22 cellular contexts compared by ENCODE assay signal in the genomic region with DNA sequence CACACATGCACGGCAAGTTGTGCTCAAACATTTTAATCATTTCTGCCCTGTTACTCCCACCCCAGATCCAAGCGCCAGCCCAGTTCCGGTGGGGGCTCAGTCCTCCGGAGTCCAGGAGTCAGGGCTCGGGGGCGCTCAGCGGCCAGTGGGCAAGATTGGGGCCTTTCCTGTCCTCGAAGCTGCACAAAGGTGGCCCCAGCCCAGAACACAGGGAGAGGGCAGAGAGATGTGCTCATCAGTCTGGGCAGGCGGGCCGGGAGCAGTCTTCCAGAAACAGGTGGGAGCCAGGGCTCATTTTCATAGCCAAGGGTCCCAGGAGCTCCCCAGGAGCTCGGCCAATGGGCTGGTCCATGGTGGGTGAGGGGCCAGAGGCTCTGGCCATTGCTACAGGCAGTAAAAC. TPM values are rescaled to one million over a fixed set of nuclear protein-coding genes. Genes with fewer than 3 reads are reported as not detected.
A peak's percentile ranks its signal among the peaks of the same experiment; 100 is the strongest.
DNase-seq lines count a peak whose midpoint lies in the region; ATAC-seq and TF ChIP-seq lines count a peak whose summit lies in the region.
"Had no signal": no experiment of that assay in that cellular context is flagged by ENCODE, and none has a peak within 500 bp of the region (broad histone marks: within the 10 kb centered on the region; RNA-seq: fewer than 3 reads in every experiment).

No MANE protein-coding gene starts in this region.

- H3K4me3 Mint-ChIP-seq in H9 = peak overlapping the region in 1 of 2 experiments; percentile 54; a peak in 1 of 5 replicates
- H3K4me3 Mint-ChIP-seq in central memory CD8-positive, alpha-beta T cell = no peak overlapping the region
- no peak overlapping the region for H3K4me3 Mint-ChIP-seq in stimulated activated effector memory CD8-positive, alpha-beta T cell treated with anti-CD3 and anti-CD28 coated beads, Interleukin-12 subunit alpha, Interleukin-12 subunit beta, amount 100 ng/mL, for 72 hours
- H3K4me3 Mint-ChIP-seq: activated B cell treated with CpG ODN at 0.5 μM for 24 hours; activated CD8-positive, alpha-beta T cell treated with anti-CD3 and anti-CD28 coated beads, Interleukin-2, amount 10 ng/mL, durations not matched to agents 7 days and 5 days; activated naive CD8-positive, alpha-beta T cell; activated T-cell treated with anti-CD3 and anti-CD28 coated beads, Interleukin-2, amount 50 U/mL, for 72 hours; brain; CD8-positive, alpha-beta memory T cell; natural killer cell had no signal

- H3K4me1 Mint-ChIP-seq in H9 = peaks cover 45 to 50% of the 10 kb centered on the region in 2 experiments
- no peaks in the 10 kb centered on the region for H3K4me1 Mint-ChIP-seq in central memory CD8-positive, alpha-beta T cell
- peaks cover under 1% of the 10 kb centered on the region for H3K4me1 Mint-ChIP-seq in stimulated activated effector memory CD8-positive, alpha-beta T cell treated with anti-CD3 and anti-CD28 coated beads, Interleukin-12 subunit alpha, Interleukin-12 subunit beta, amount 100 ng/mL, for 72 hours
- H3K4me1 Mint-ChIP-seq: activated B cell treated with CpG ODN at 0.5 μM for 24 hours, natural killer cell had no signal

- no peak overlapping the region for H2AFZ ChIP-seq in H9 (ENCODE audit: low read length)

- peak overlapping the region; percentile 82 to 97 (median 84); a peak in 5 of 7 replicates for H3K27ac Mint-ChIP-seq in H9
- peak overlapping the region; percentile 59 for H3K27ac Mint-ChIP-seq in central memory CD8-positive, alpha-beta T cell (ENCODE audit: low read depth)
- peak overlapping the region; percentile 23 for H3K27ac Mint-ChIP-seq in stimulated activated effector memory CD8-positive, alpha-beta T cell treated with anti-CD3 and anti-CD28 coated beads, Interleukin-12 subunit alpha, Interleukin-12 subunit beta, amount 100 ng/mL, for 72 hours
- H3K27ac Mint-ChIP-seq: activated B cell treated with CpG ODN at 0.5 μM for 24 hours; activated CD8-positive, alpha-beta T cell treated with anti-CD3 and anti-CD28 coated beads, Interleukin-2, amount 10 ng/mL, durations not matched to agents 7 days and 5 days; activated naive CD8-positive, alpha-beta T cell; activated T-cell treated with anti-CD3 and anti-CD28 coated beads, Interleukin-2, amount 50 U/mL, for 72 hours; natural killer cell had no signal

- no peak overlapping the region for H3K23ac ChIP-seq in H9 (ENCODE audit: insufficient read length, low read depth, low read length)

- H3K4me2 ChIP-seq in H9 (ENCODE audit: insufficient read depth, insufficient read length, low read length) = no peak overlapping the region

- DNase-seq in H9 (no peak), lower lobe of right lung (no peak), COR-L47 (lab: John Stamatoyannopoulos, UW) (no peak), BE2C (no peak)
- no peak for DNase-seq in central memory CD8-positive, alpha-beta T cell (ENCODE audit: low spot score in 2 of 2)
- no peak for DNase-seq in stimulated activated effector memory CD8-positive, alpha-beta T cell treated with anti-CD3 and anti-CD28 coated beads, Interleukin-12 subunit alpha, Interleukin-12 subunit beta, amount 100 ng/mL, for 72 hours (ENCODE audit: low spot score in 2 of 2)
- no peak for DNase-seq in stimulated activated CD8-positive, alpha-beta memory T cell treated with anti-CD3 and anti-CD28 coated beads, Interleukin-4, amount 100 ng/mL, for 48 hours
- DNase-seq: activated B cell treated with CpG ODN at 0.5 μM for 24 hours; activated CD8-positive, alpha-beta T cell treated with anti-CD3 and anti-CD28 coated beads, Interleukin-2, amount 10 ng/mL, durations not matched to agents 7 days and 5 days; activated T-cell treated with anti-CD3 and anti-CD28 coated beads, Interleukin-2, amount 50 U/mL, for 72 hours; CD8-positive, alpha-beta memory T cell; cortex of kidney; natural killer cell; NCI-H1105 treated with DMSO at 0.1 percent for 48 hours; NCI-H526; psoas muscle; SHP77 treated with DMSO at 0.1 percent for 48 hours had no signal

- WGBS in H9 (ENCODE audit: extremely low coverage, insufficient read length, low lambda C conversion rate) = no CpG with 5 or more reads among the region's 11 CpGs

- H3K79me1 ChIP-seq in H9 (ENCODE audit: insufficient read depth, low read depth, low read length, poor library complexity, severe bottlenecking) = peaks cover 5% of the 10 kb centered on the region

- H3K18ac ChIP-seq in H9 (ENCODE audit: insufficient read length, low read depth, low read length) = no peak overlapping the region

- peaks cover 55% of the 10 kb centered on the region for H3K36me3 ChIP-seq in lower lobe of right lung
- H3K36me3 ChIP-seq in BE2C = peaks cover 11% of the 10 kb centered on the region

- peak overlapping the region; percentile 16 for H4K91ac ChIP-seq in H9 (ENCODE audit: insufficient read length, low read depth, low read length)

- H2BK120ac ChIP-seq in H9 (ENCODE audit: low read depth, low read length, poor library complexity, severe bottlenecking) = no peak overlapping the region

- H3K9ac ChIP-seq in H9 (ENCODE audit: extremely low read depth, insufficient read length, low read length) = no peak overlapping the region

- H2AK5ac ChIP-seq in H9 (ENCODE audit: insufficient read length, low read length) = no peak overlapping the region

- H3K36me3 Mint-ChIP-seq in H9 (ENCODE audit: insufficient read depth in 1 of 3, low read depth in 3 of 3) = peaks cover 28 to 50% (median 41%) of the 10 kb centered on the region in 3 experiments
- H3K36me3 Mint-ChIP-seq in central memory CD8-positive, alpha-beta T cell (ENCODE audit: insufficient read depth) = peaks cover 20% of the 10 kb centered on the region
- H3K36me3 Mint-ChIP-seq in stimulated activated effector memory CD8-positive, alpha-beta T cell treated with anti-CD3 and anti-CD28 coated beads, Interleukin-12 subunit alpha, Interleukin-12 subunit beta, amount 100 ng/mL, for 72 hours = peaks cover 10% of the 10 kb centered on the region
- H3K36me3 Mint-ChIP-seq: activated naive CD8-positive, alpha-beta T cell; natural killer cell had no signal

- peaks cover 5% of the 10 kb centered on the region for H3K23me2 ChIP-seq in H9 (ENCODE audit: insufficient read length, low read depth, low read length, poor library complexity, severe bottlenecking)

- no peak overlapping the region for H3K14ac ChIP-seq in H9 (ENCODE audit: insufficient read depth, low read length)

- no peaks in the 10 kb centered on the region for H3K27me3 Mint-ChIP-seq in H9 (ENCODE audit: low read depth)
- no peaks in the 10 kb centered on the region for H3K27me3 Mint-ChIP-seq in central memory CD8-positive, alpha-beta T cell
- H3K27me3 Mint-ChIP-seq: activated B cell treated with CpG ODN at 0.5 μM for 24 hours; activated naive CD8-positive, alpha-beta T cell had no signal

- H3K4ac ChIP-seq in H9 (ENCODE audit: low read depth, low read length) = no peak overlapping the region

- no peaks in the 10 kb centered on the region for H3K9me3 ChIP-seq in H9 (ENCODE audit: control insufficient read depth, low read depth, low read length)
- H3K9me3 ChIP-seq in lower lobe of right lung = no peaks in the 10 kb centered on the region
- H3K9me3 ChIP-seq in BE2C = no peaks in the 10 kb centered on the region
- H3K9me3 ChIP-seq: psoas muscle had no signal

- no peak for ATAC-seq in central memory CD8-positive, alpha-beta T cell (replicated peaks; ENCODE audit: extremely low read depth, poor library complexity, severe bottlenecking)
- ATAC-seq in lower lobe of right lung (no peak), HG03469 (IDR thresholded peaks at IDR 0.05; ENCODE audit: unreplicated experiment) (no peak)
- no peak for ATAC-seq in stimulated activated effector memory CD8-positive, alpha-beta T cell treated with anti-CD3 and anti-CD28 coated beads, Interleukin-12 subunit alpha, Interleukin-12 subunit beta, amount 100 ng/mL, for 72 hours
- ATAC-seq: activated CD8-positive, alpha-beta T cell treated with anti-CD3 and anti-CD28 coated beads, Interleukin-2, amount 10 ng/mL, durations not matched to agents 7 days and 5 days; activated T-cell treated with anti-CD3 and anti-CD28 coated beads, Interleukin-2, amount 50 U/mL, for 72 hours; natural killer cell; psoas muscle had no signal

- intact Hi-C loops in lower lobe of right lung (cut with DNase I) = no loop called here

- H3K9me3 Mint-ChIP-seq in H9 = no peaks in the 10 kb centered on the region; a peak in 1 of 5 replicates
- H3K9me3 Mint-ChIP-seq in central memory CD8-positive, alpha-beta T cell = no peaks in the 10 kb centered on the region
- no peaks in the 10 kb centered on the region for H3K9me3 Mint-ChIP-seq in stimulated activated effector memory CD8-positive, alpha-beta T cell treated with anti-CD3 and anti-CD28 coated beads, Interleukin-12 subunit alpha, Interleukin-12 subunit beta, amount 100 ng/mL, for 72 hours
- H3K9me3 Mint-ChIP-seq: activated B cell treated with CpG ODN at 0.5 μM for 24 hours; activated T-cell treated with anti-CD3 and anti-CD28 coated beads, Interleukin-2, amount 50 U/mL, for 72 hours; CD8-positive, alpha-beta memory T cell; natural killer cell had no signal

- H3K4me1 ChIP-seq in H9 (ENCODE audit: insufficient read depth, low read length) (peaks cover 18% of the 10 kb centered on the region; the same call in 1 of the 2 replicates), lower lobe of right lung (peaks cover 67% of the 10 kb centered on the region), BE2C (peaks cover 31% of the 10 kb centered on the region)

- H3K56ac ChIP-seq in H9 (ENCODE audit: insufficient read length, low read depth, low read length) = no peak overlapping the region

- H2BK15ac ChIP-seq in H9 (ENCODE audit: low read depth, low read length) = no peak overlapping the region

- H2BK12ac ChIP-seq in H9 (ENCODE audit: insufficient read length, low read depth, low read length) = no peak overlapping the region

- H4K5ac ChIP-seq in H9 (ENCODE audit: insufficient read length, low read depth, low read length) = no peak overlapping the region

- H4K8ac ChIP-seq in H9 (replicated peaks; ENCODE audit: insufficient read length, low read depth, low read length) = no peak overlapping the region

- H2BK5ac ChIP-seq in H9 (ENCODE audit: insufficient read length, low read length) = no peak overlapping the region

- no peak overlapping the region for H3K27ac ChIP-seq in H9 (ENCODE audit: insufficient read length, low read depth, low read length)
- H3K27ac ChIP-seq in lower lobe of right lung = peak overlapping the region; percentile 96
- H3K27ac ChIP-seq: psoas muscle had no signal

- H3K4me3 ChIP-seq in lower lobe of right lung (no peak overlapping the region), BE2C (ENCODE audit: low read depth, low read length) (no peak overlapping the region)
- H3K4me3 ChIP-seq: lung, psoas muscle had no signal

- no peak overlapping the region for H3T11ph ChIP-seq in H9 (ENCODE audit: low read length)

- no peak overlapping the region for H2BK20ac ChIP-seq in H9 (ENCODE audit: low read depth, low read length, poor library complexity, severe bottlenecking)

- no peaks in the 10 kb centered on the region for H3K27me3 ChIP-seq in H9 (ENCODE audit: insufficient read depth, low read length)
- H3K27me3 ChIP-seq in lower lobe of right lung (ENCODE audit: low read depth) = no peaks in the 10 kb centered on the region
- no peaks in the 10 kb centered on the region for H3K27me3 ChIP-seq in BE2C

- TF ChIP-seq CTCF in H9 (conservative IDR thresholded peaks at IDR 0.05) = no peak
- no peak for TF ChIP-seq CTCF in lower lobe of right lung (IDR thresholded peaks at IDR 0.05)
- TF ChIP-seq CTCF in BE2C (IDR thresholded peaks at IDR 0.05; ENCODE audit: low read depth, low read length) = no peak

- H4K20me1 ChIP-seq in H9 (ENCODE audit: control insufficient read depth, insufficient read depth, insufficient read length) = no peaks in the 10 kb centered on the region

- peaks cover 4% of the 10 kb centered on the region; the same call in 1 of the 2 replicates for H3K79me2 ChIP-seq in H9 (ENCODE audit: insufficient read depth, low read length)

RNA-seq across cellular contexts. Expression of a gene that starts 4.1 kb away (rescaled TPM):
- total RNA-seq in H9 (2021) = 64.0 and 65.0 TPM in 2 replicates
- 75.4 TPM for total RNA-seq in lower lobe of right lung
- 27.5 TPM for polyA plus RNA-seq in BE2C (2012; ENCODE audit: insufficient read depth, insufficient read length, low read depth)
- total RNA-seq: activated B cell treated with CpG ODN at 0.5 μM for 24 hours; activated CD8-positive, alpha-beta T cell treated with anti-CD3 and anti-CD28 coated beads, Interleukin-2, amount 10 ng/mL, durations not matched to agents 7 days and 5 days; activated T-cell treated with anti-CD3 and anti-CD28 coated beads, Interleukin-2, amount 50 U/mL, for 72 hours; CD8-positive, alpha-beta memory T cell; natural killer cell; psoas muscle; T-helper 1 cell treated with Interleukin-12 subunit alpha and Interleukin-12 subunit beta and Interleukin-4 antibody, amounts not matched to agents 30 ng/mL and 1 ng/mL, for 36 hours had no signal
- polyA plus RNA-seq: CD8-positive, alpha-beta memory T cell had no signal

RNA-seq across cellular contexts. Expression of a gene that starts 14.0 kb away (rescaled TPM):
- 52.1 and 53.4 TPM in 2 replicates for total RNA-seq in H9 (2021)
- 79.1 TPM for total RNA-seq in lower lobe of right lung
- 71.8 TPM for polyA plus RNA-seq in BE2C (2012; ENCODE audit: insufficient read depth, insufficient read length, low read depth)

RNA-seq across cellular contexts. Expression of a gene that starts 18.4 kb away (rescaled TPM):
- total RNA-seq in H9 (2021) (0.66 and 0.72 TPM in 2 replicates), lower lobe of right lung (6.6 TPM)
- 2.3 TPM for polyA plus RNA-seq in BE2C (2012; ENCODE audit: insufficient read depth, insufficient read length, low read depth)

RNA-seq across cellular contexts. Expression of a gene that starts 23.2 kb away (rescaled TPM):
- total RNA-seq in H9 (2021) (55.7 and 57.0 TPM in 2 replicates), lower lobe of right lung (37.6 TPM)
- 77.0 TPM for polyA plus RNA-seq in BE2C (2012; ENCODE audit: insufficient read depth, insufficient read length, low read depth)

RNA-seq across cellular contexts. Expression of a gene that starts 36.8 kb away (rescaled TPM):
- total RNA-seq in H9 (2021) (93.9 and 94.5 TPM in 2 replicates), lower lobe of right lung (65.6 TPM)
- 349 TPM for polyA plus RNA-seq in BE2C (2012; ENCODE audit: insufficient read depth, insufficient read length, low read depth)

Comparison
In these comparisons a context has a peak if more than half of its experiments do, and no peak if none do; other contexts are left out.
1. H3K27ac Mint-ChIP-seq: peak in every context shown above with its lines; median percentile 84 in H9; 59 in central memory CD8-positive, alpha-beta T cell; 23 in stimulated activated effector memory CD8-positive, alpha-beta T cell treated with anti-CD3 and anti-CD28 coated beads, Interleukin-12 subunit alpha, Interleukin-12 subunit beta, amount 100 ng/mL, for 72 hours.